In the genomic region with DNA sequence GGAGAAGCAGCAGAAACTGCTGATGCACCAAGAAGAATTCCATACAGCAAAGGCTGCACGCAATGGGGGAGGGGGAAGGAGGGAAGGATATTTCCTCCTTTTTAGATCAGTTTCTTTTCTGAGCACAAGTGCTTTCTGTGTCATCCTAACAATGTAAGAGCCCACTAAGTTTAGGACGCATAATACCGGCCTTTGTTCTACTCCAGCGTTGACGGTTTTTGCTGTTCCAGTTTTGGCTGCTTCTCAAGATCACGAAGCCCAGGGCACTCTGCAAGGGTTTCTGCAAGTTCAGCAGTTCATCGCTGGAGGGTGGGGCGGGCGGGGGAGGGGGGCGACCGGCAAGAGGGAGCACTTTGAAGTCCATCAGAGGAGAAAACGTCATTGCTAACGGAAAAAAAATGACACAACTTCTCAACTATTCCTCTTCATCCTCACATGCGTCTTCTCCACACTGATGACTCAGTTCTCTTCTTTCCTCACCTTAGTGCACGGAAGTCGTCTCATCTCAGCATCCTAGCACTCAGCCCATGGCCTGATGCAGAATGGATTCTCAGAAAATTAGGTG, we compare ENCODE assay signal across 9 cellular contexts. TPM values are rescaled to one million over a fixed set of nuclear protein-coding genes. Genes with fewer than 3 reads are reported as not detected.
DNase-seq lines count a peak whose midpoint lies in the region; ATAC-seq and TF ChIP-seq lines count a peak whose summit lies in the region.
"Had no signal": no experiment of that assay in that cellular context is flagged by ENCODE, and none has a peak within 500 bp of the region (broad histone marks: within the 10 kb centered on the region; RNA-seq: fewer than 3 reads in every experiment).

No MANE protein-coding gene starts in this region.

- no peaks in the 10 kb centered on the region for H3K27me3 ChIP-seq in MM.1S (replicated peaks; ENCODE audit: insufficient read depth, low read length)

- H3K9me2 ChIP-seq in MM.1S (replicated peaks; ENCODE audit: insufficient read depth, low read length) = no peaks in the 10 kb centered on the region

- H3K4me1 Mint-ChIP-seq in effector memory CD8-positive, alpha-beta T cell (ENCODE audit: low read depth in 2 of 2) = peaks cover 2 to 3% of the 10 kb centered on the region in 2 donors

- H3K4me2 ChIP-seq in MM.1S (ENCODE audit: low read depth, low read length) = no peak overlapping the region

- H3F3A ChIP-seq in MM.1S (ENCODE audit: insufficient read depth, low read length) = no peaks in the 10 kb centered on the region

- no peak overlapping the region for H3K27ac ChIP-seq in MM.1S (ENCODE audit: low read length)

- peak; percentile 69 for ATAC-seq in effector memory CD8-positive, alpha-beta T cell (replicated peaks)
- ATAC-seq in omental fat pad (ENCODE audit: low FRiP score) = peak; percentile 80
- no peak for ATAC-seq in HG03159 (IDR thresholded peaks at IDR 0.05; ENCODE audit: unreplicated experiment)

- no peak overlapping the region for H3K9ac ChIP-seq in MM.1S (ENCODE audit: low read length)

- no peak overlapping the region for H3K4me3 Mint-ChIP-seq in effector memory CD8-positive, alpha-beta T cell

- no peaks in the 10 kb centered on the region for H3K9me3 ChIP-seq in MM.1S (replicated peaks; ENCODE audit: insufficient read depth, low read length)

- peak overlapping the region in 1 of 2 donors; percentile 8 for H3K27ac Mint-ChIP-seq in effector memory CD8-positive, alpha-beta T cell

- no peaks in the 10 kb centered on the region for H3K4me1 ChIP-seq in MM.1S (ENCODE audit: low read length)

- DNase-seq in DMS53 treated with DMSO at 0.1 percent for 48 hours (lab: John Stamatoyannopoulos, UW; ENCODE audit: unreplicated experiment) = peak; percentile 26
- peak; percentile 81 for DNase-seq in RPMI7951 (ENCODE audit: low read depth)
- no peak for DNase-seq in effector memory CD8-positive, alpha-beta T cell
- DNase-seq in omental fat pad (ENCODE audit: low spot score) = no peak
- no peak for DNase-seq in MM.1S
- DNase-seq in NCI-H2171 (lab: John Stamatoyannopoulos, UW) = no peak
- no peak for DNase-seq in NOMO-1 treated with DMSO at 0.1 percent for 48 hours (lab: John Stamatoyannopoulos, UW; ENCODE audit: unreplicated experiment)

- H4K20me1 ChIP-seq in MM.1S (ENCODE audit: insufficient read depth, low read length) = no peaks in the 10 kb centered on the region

- H2AFZ ChIP-seq in MM.1S (ENCODE audit: low read length) = no peak overlapping the region

- H3K27me3 Mint-ChIP-seq in effector memory CD8-positive, alpha-beta T cell = no peaks in the 10 kb centered on the region

- H3K4me3 ChIP-seq in MM.1S (ENCODE audit: low read length) = no peak overlapping the region

- H3K9me3 Mint-ChIP-seq in effector memory CD8-positive, alpha-beta T cell = no peaks in the 10 kb centered on the region

- no peaks in the 10 kb centered on the region for H3K36me3 ChIP-seq in MM.1S (replicated peaks; ENCODE audit: insufficient read depth, low read length)

- H3K36me3 Mint-ChIP-seq in effector memory CD8-positive, alpha-beta T cell (ENCODE audit: insufficient read depth) = no peaks in the 10 kb centered on the region

- TF ChIP-seq CTCF in omental fat pad (IDR thresholded peaks at IDR 0.05) (no peak), MM.1S (IDR thresholded peaks at IDR 0.05; ENCODE audit: low read length) (no peak)

- H3K79me2 ChIP-seq in MM.1S (ENCODE audit: low read length) = no peaks in the 10 kb centered on the region

RNA-seq across cellular contexts. Expression of a gene that starts 8.7 kb away (rescaled TPM):
- 0.24 TPM in 1 of 2 replicates, not detected in the other for total RNA-seq in RPMI7951 (2014; rRNA removed; shearing (Covaris generic))
- 1 to 10 TPM in 2 of 4 donors, under 1 TPM in 1, not detected in 1; 0.74 to 3.3 (median 1.4) TPM for total RNA-seq in omental fat pad
- total RNA-seq: NCI-H460 had no signal

Comparison
In these comparisons a context has a peak if more than half of its experiments do, and no peak if none do; other contexts are left out.
1. DNase-seq: peak in DMS53 treated with DMSO at 0.1 percent for 48 hours (single experiment) and RPMI7951 (single experiment); none in effector memory CD8-positive, alpha-beta T cell (0 of 3), omental fat pad (single experiment), MM.1S (single experiment), NCI-H2171 (single experiment) and NOMO-1 treated with DMSO at 0.1 percent for 48 hours (single experiment).